Comparison of ENCODE assay signal across 10 cellular contexts in the genomic region with DNA sequence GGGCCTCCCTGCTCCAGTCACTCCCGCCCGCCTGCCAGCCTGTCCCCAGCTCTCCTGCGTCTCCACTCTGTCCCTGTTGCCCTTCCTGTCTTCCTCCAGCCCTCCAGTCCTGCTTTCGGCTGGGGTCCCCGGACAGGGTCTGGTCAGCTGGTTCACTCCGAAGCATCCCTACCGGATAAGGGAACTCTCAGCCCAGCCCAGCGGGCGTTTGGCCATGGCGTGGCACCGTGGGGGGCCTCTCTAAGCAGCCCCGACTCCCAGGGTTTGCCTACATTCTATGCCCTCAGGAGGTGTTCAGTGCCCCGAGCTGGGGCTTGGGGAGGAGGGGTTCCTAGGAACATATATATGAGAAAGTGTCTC.
A peak's percentile ranks its signal among the peaks of the same experiment; 100 is the strongest.
DNase-seq lines count a peak whose midpoint lies in the region; ATAC-seq and TF ChIP-seq lines count a peak whose summit lies in the region.
"Had no signal": no experiment of that assay in that cellular context is flagged by ENCODE, and none has a peak within 500 bp of the region (broad histone marks: within the 10 kb centered on the region; RNA-seq: fewer than 3 reads in every experiment).

No MANE protein-coding gene starts in this region.

- peak overlapping the region; percentile 58 for H3K4me3 ChIP-seq in HUES48 (ENCODE audit: low read depth, low read length)
- H3K4me3 ChIP-seq in suprapubic skin, result peak overlapping the region; percentile 39

- H3K4me1 ChIP-seq in HUES48 (ENCODE audit: control insufficient read depth, insufficient read depth, low read length), result peaks cover 6% of the 10 kb centered on the region
- peaks cover 34% of the 10 kb centered on the region for H3K4me1 ChIP-seq in suprapubic skin

- WGBS in suprapubic skin, result 10% methylated on average over 6 of the region's 13 CpGs

- H3K27me3 Mint-ChIP-seq in memory B cell, result peaks cover 5% of the 10 kb centered on the region

- no peaks in the 10 kb centered on the region for H3K9me3 Mint-ChIP-seq in memory B cell

- H3K36me3 ChIP-seq in HUES48 (ENCODE audit: control insufficient read depth, insufficient read depth, low read length), result no peaks in the 10 kb centered on the region
- H3K36me3 ChIP-seq in suprapubic skin, result no peaks in the 10 kb centered on the region

- TF ChIP-seq CTCF in suprapubic skin (IDR thresholded peaks at IDR 0.05), result no peak

- H3K27me3 ChIP-seq in HUES48 (ENCODE audit: control insufficient read depth, insufficient read depth, low read length), result no peaks in the 10 kb centered on the region
- no peaks in the 10 kb centered on the region for H3K27me3 ChIP-seq in suprapubic skin

- H3K9me3 ChIP-seq in HUES48 (ENCODE audit: control insufficient read depth, insufficient read depth, low read length) (no peaks in the 10 kb centered on the region), suprapubic skin (no peaks in the 10 kb centered on the region)

- DNase-seq in caudate nucleus (lab: John Stamatoyannopoulos, UW) (no peak), memory B cell (ENCODE audit: low spot score in 2 of 2) (no peak), suprapubic skin (ENCODE audit: low spot score in 2 of 2) (no peak), ecto neural progenitor cell (ENCODE audit: low spot score) (no peak), NCI-H82 (lab: John Stamatoyannopoulos, UW) (no peak), superior temporal gyrus (ENCODE audit: extremely low spot score) (no peak)
- DNase-seq: NCI-H1417 treated with DMSO at 0.1 percent for 48 hours had no signal

- H3K4me3 Mint-ChIP-seq in memory B cell, result peak overlapping the region; percentile 53

- ATAC-seq in memory B cell (ENCODE audit: low read depth) (no peak), HG03432 (IDR thresholded peaks at IDR 0.05; ENCODE audit: unreplicated experiment) (no peak)
- ATAC-seq: activated CD4-positive, CD25-positive, alpha-beta regulatory T cell treated with anti-CD3 and anti-CD28 coated beads, Interleukin-2, amount 50 U/mL, for 24 hours had no signal

- H3K36me3 Mint-ChIP-seq in memory B cell, result no peaks in the 10 kb centered on the region

- H3K27ac ChIP-seq in HUES48 (ENCODE audit: low read depth, low read length) (no peak overlapping the region), caudate nucleus (ENCODE audit: low read depth, low read length) (peak overlapping the region; percentile 30), suprapubic skin (peak overlapping the region; percentile 47)

- H3K27ac Mint-ChIP-seq in memory B cell, result no peak overlapping the region

- no peak for TF ChIP-seq EP300 in suprapubic skin (IDR thresholded peaks at IDR 0.05)

- TF ChIP-seq POLR2A in suprapubic skin (IDR thresholded peaks at IDR 0.05), result no peak

- H3K4me1 Mint-ChIP-seq in memory B cell, result peaks cover 36% of the 10 kb centered on the region

- H3K9ac ChIP-seq in HUES48 (ENCODE audit: low read depth, low read length), result no peak overlapping the region
